ENCODE assay signal across 1 cellular context in the genomic region with DNA sequence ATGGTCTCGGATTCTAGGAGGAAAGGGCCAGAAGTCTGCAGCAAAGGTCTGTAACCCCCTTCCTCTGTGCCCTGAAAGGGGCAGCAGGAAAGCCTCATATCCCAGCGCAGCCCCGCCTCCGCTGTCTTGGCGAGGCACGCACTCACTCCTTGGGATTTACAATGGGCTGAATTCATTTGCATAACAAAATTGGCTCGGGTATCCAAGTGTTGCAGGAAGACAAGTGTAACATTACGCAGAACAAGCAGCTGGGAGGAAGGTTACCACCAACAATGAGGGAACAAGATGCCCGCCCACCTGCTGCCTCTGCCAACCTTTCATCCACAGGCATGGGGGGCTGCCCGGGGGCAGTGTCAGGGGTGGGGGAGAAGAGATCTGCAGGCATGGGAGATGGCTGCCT.
A peak's percentile ranks its signal among the peaks of the same experiment; 100 is the strongest.
TF ChIP-seq lines count a peak whose summit lies in the region.

No MANE protein-coding gene starts in this region.

TF ChIP-seq in WTC11, 78 proteins besides CTCF, POLR2A, EP300 and RAD21 (continued from another document):
- TF ChIP-seq, protein P1, sequence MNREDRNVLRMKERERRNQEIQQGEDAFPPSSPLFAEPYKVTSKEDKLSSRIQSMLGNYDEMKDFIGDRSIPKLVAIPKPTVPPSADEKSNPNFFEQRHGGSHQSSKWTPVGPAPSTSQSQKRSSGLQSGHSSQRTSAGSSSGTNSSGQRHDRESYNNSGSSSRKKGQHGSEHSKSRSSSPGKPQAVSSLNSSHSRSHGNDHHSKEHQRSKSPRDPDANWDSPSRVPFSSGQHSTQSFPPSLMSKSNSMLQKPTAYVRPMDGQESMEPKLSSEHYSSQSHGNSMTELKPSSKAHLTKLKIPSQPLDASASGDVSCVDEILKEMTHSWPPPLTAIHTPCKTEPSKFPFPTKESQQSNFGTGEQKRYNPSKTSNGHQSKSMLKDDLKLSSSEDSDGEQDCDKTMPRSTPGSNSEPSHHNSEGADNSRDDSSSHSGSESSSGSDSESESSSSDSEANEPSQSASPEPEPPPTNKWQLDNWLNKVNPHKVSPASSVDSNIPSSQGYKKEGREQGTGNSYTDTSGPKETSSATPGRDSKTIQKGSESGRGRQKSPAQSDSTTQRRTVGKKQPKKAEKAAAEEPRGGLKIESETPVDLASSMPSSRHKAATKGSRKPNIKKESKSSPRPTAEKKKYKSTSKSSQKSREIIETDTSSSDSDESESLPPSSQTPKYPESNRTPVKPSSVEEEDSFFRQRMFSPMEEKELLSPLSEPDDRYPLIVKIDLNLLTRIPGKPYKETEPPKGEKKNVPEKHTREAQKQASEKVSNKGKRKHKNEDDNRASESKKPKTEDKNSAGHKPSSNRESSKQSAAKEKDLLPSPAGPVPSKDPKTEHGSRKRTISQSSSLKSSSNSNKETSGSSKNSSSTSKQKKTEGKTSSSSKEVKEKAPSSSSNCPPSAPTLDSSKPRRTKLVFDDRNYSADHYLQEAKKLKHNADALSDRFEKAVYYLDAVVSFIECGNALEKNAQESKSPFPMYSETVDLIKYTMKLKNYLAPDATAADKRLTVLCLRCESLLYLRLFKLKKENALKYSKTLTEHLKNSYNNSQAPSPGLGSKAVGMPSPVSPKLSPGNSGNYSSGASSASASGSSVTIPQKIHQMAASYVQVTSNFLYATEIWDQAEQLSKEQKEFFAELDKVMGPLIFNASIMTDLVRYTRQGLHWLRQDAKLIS (CRISPR knock-in tag; IDR thresholded peaks at IDR 0.05; ENCODE audit: borderline replicate concordance): no peak
- no peak for TF ChIP-seq NR3C1 (CRISPR knock-in tag; conservative IDR thresholded peaks at IDR 0.05; ENCODE audit: low read depth)
- 0 out of 2 replicates have a peak, but pooled peaks have one; percentile 24 for TF ChIP-seq SP1 (CRISPR knock-in tag; conservative IDR thresholded peaks at IDR 0.05)
- TF ChIP-seq, protein P2, sequence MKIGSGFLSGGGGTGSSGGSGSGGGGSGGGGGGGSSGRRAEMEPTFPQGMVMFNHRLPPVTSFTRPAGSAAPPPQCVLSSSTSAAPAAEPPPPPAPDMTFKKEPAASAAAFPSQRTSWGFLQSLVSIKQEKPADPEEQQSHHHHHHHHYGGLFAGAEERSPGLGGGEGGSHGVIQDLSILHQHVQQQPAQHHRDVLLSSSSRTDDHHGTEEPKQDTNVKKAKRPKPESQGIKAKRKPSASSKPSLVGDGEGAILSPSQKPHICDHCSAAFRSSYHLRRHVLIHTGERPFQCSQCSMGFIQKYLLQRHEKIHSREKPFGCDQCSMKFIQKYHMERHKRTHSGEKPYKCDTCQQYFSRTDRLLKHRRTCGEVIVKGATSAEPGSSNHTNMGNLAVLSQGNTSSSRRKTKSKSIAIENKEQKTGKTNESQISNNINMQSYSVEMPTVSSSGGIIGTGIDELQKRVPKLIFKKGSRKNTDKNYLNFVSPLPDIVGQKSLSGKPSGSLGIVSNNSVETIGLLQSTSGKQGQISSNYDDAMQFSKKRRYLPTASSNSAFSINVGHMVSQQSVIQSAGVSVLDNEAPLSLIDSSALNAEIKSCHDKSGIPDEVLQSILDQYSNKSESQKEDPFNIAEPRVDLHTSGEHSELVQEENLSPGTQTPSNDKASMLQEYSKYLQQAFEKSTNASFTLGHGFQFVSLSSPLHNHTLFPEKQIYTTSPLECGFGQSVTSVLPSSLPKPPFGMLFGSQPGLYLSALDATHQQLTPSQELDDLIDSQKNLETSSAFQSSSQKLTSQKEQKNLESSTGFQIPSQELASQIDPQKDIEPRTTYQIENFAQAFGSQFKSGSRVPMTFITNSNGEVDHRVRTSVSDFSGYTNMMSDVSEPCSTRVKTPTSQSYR (CRISPR knock-in tag; IDR thresholded peaks at IDR 0.05): no peak
- no peak for TF ChIP-seq TP53 (CRISPR knock-in tag; IDR thresholded peaks at IDR 0.05)
- TF ChIP-seq, protein P3, sequence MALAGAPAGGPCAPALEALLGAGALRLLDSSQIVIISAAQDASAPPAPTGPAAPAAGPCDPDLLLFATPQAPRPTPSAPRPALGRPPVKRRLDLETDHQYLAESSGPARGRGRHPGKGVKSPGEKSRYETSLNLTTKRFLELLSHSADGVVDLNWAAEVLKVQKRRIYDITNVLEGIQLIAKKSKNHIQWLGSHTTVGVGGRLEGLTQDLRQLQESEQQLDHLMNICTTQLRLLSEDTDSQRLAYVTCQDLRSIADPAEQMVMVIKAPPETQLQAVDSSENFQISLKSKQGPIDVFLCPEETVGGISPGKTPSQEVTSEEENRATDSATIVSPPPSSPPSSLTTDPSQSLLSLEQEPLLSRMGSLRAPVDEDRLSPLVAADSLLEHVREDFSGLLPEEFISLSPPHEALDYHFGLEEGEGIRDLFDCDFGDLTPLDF (CRISPR knock-in tag; IDR thresholded peaks at IDR 0.05): no peak
- TF ChIP-seq, protein P4, sequence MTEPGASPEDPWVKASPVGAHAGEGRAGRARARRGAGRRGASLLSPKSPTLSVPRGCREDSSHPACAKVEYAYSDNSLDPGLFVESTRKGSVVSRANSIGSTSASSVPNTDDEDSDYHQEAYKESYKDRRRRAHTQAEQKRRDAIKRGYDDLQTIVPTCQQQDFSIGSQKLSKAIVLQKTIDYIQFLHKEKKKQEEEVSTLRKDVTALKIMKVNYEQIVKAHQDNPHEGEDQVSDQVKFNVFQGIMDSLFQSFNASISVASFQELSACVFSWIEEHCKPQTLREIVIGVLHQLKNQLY (CRISPR knock-in tag; IDR thresholded peaks at IDR 0.05): no peak
- TF ChIP-seq, protein P5, sequence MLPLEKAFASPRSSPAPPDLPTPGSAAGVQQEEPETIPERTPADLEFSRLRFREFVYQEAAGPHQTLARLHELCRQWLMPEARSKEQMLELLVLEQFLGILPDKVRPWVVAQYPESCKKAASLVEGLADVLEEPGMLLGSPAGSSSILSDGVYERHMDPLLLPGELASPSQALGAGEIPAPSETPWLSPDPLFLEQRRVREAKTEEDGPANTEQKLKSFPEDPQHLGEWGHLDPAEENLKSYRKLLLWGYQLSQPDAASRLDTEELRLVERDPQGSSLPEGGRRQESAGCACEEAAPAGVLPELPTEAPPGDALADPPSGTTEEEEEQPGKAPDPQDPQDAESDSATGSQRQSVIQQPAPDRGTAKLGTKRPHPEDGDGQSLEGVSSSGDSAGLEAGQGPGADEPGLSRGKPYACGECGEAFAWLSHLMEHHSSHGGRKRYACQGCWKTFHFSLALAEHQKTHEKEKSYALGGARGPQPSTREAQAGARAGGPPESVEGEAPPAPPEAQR (CRISPR knock-in tag; IDR thresholded peaks at IDR 0.05): no peak
- TF ChIP-seq ELF4 (CRISPR knock-in tag; IDR thresholded peaks at IDR 0.05; ENCODE audit: low read depth): no peak
- TF ChIP-seq, protein P6, sequence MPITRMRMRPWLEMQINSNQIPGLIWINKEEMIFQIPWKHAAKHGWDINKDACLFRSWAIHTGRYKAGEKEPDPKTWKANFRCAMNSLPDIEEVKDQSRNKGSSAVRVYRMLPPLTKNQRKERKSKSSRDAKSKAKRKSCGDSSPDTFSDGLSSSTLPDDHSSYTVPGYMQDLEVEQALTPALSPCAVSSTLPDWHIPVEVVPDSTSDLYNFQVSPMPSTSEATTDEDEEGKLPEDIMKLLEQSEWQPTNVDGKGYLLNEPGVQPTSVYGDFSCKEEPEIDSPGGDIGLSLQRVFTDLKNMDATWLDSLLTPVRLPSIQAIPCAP (CRISPR knock-in tag; IDR thresholded peaks at IDR 0.05): no peak
- no peak for TF ChIP-seq IRF2 (CRISPR knock-in tag; IDR thresholded peaks at IDR 0.05; ENCODE audit: borderline replicate concordance, low read depth)
- TF ChIP-seq, protein P7, sequence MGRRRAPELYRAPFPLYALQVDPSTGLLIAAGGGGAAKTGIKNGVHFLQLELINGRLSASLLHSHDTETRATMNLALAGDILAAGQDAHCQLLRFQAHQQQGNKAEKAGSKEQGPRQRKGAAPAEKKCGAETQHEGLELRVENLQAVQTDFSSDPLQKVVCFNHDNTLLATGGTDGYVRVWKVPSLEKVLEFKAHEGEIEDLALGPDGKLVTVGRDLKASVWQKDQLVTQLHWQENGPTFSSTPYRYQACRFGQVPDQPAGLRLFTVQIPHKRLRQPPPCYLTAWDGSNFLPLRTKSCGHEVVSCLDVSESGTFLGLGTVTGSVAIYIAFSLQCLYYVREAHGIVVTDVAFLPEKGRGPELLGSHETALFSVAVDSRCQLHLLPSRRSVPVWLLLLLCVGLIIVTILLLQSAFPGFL (CRISPR knock-in tag; IDR thresholded peaks at IDR 0.05; ENCODE audit: borderline replicate concordance): no peak
- TF ChIP-seq ZNF219 (CRISPR knock-in tag; IDR thresholded peaks at IDR 0.05; ENCODE audit: borderline replicate concordance): no peak
